In genomic region chr1:67735806-67736627, GRCh38 we compare ENCODE assay signal across 8 cellular contexts. TPM values are rescaled to one million over a fixed set of nuclear protein-coding genes. Genes with fewer than 3 reads are reported as not detected.
A peak's percentile ranks its signal among the peaks of the same experiment; 100 is the strongest.
DNase-seq lines count a peak whose midpoint lies in the region; ATAC-seq and TF ChIP-seq lines count a peak whose summit lies in the region.

No MANE protein-coding gene starts in this region.

- H3K36me3 Mint-ChIP-seq in CD8-positive, alpha-beta memory T cell: no peaks in the 10 kb centered on the region
- peaks cover 7% of the 10 kb centered on the region for H3K36me3 Mint-ChIP-seq in Caco-2 (ENCODE audit: insufficient read depth, unreplicated experiment)

- no peaks in the 10 kb centered on the region for H3K36me3 ChIP-seq in CD8-positive, alpha-beta memory T cell (ENCODE audit: insufficient read depth, low read length)
- H3K36me3 ChIP-seq in hepatocyte (replicated peaks; ENCODE audit: insufficient read depth, low read depth) (no peaks in the 10 kb centered on the region), gastrocnemius medialis (no peaks in the 10 kb centered on the region), Caco-2 (ENCODE audit: control insufficient read depth, insufficient read depth, low read length) (no peaks in the 10 kb centered on the region)

- in situ Hi-C loops in gastrocnemius medialis (cut with MboI; ENCODE audit: low sequenced_read_pairs in 4 of 4): no loop called here

- intact Hi-C loops in gastrocnemius medialis (cut with DNase I; ENCODE audit: low total_unique reads): no loop called here
- intact Hi-C loops in Caco-2 (cut with micrococcal nuclease; ENCODE audit: unreplicated experiment): no loop called here

- H3K79me2 ChIP-seq in hepatocyte: peaks cover 28% of the 10 kb centered on the region

- peaks cover 0 to 10% of the 10 kb centered on the region in 2 donors for H3K27me3 Mint-ChIP-seq in CD8-positive, alpha-beta memory T cell
- no peaks in the 10 kb centered on the region for H3K27me3 Mint-ChIP-seq in Caco-2 (ENCODE audit: insufficient read depth, unreplicated experiment)

- H2AFZ ChIP-seq in hepatocyte: no peak overlapping the region

- POLR2A ChIA-PET in CD8-positive, alpha-beta memory T cell (lab: Charles Lee): interaction anchor here (0.6 to 1.1 kb wide), 2 partner anchors 51 to 312 kb away, joined by 3 to 4 read pairs; partner anchors contain the start of gene GADD45A
- POLR2A ChIA-PET in RWPE1 (lab: Yijun Ruan, JAX; ENCODE audit: low non-redundant PET): no interaction called here
- POLR2A ChIA-PET in Caco-2 (lab: Charles Lee): no interaction called here

- peaks cover 14 to 23% (median 16%) of the 10 kb centered on the region in 3 donors for H3K4me1 Mint-ChIP-seq in CD8-positive, alpha-beta memory T cell
- H3K4me1 Mint-ChIP-seq in Caco-2 (ENCODE audit: low read depth, unreplicated experiment): peaks cover 7% of the 10 kb centered on the region

- ATAC-seq in GM19395 (IDR thresholded peaks at IDR 0.05; ENCODE audit: unreplicated experiment) (peak; percentile 95), HG03442 (IDR thresholded peaks at IDR 0.05; ENCODE audit: unreplicated experiment) (peak; percentile 92), gastrocnemius medialis (peak; percentile 81 to 86)

- no peaks in the 10 kb centered on the region for H3K27me3 ChIP-seq in CD8-positive, alpha-beta memory T cell (ENCODE audit: insufficient read depth, low read length, poor library complexity, severe bottlenecking)
- no peaks in the 10 kb centered on the region for H3K27me3 ChIP-seq in hepatocyte
- no peaks in the 10 kb centered on the region for H3K27me3 ChIP-seq in gastrocnemius medialis
- H3K27me3 ChIP-seq in Caco-2 (replicated peaks; ENCODE audit: control insufficient read depth, insufficient read depth, low read length): no peaks in the 10 kb centered on the region

- no peaks in the 10 kb centered on the region for H4K20me1 ChIP-seq in hepatocyte (ENCODE audit: insufficient read depth, poor library complexity, severe bottlenecking)

- peak overlapping the region; percentile 10 for H3K27ac ChIP-seq in CD8-positive, alpha-beta memory T cell (ENCODE audit: low read depth, low read length)
- H3K27ac ChIP-seq in RWPE1 (peak overlapping the region; percentile 95), hepatocyte (peak overlapping the region; percentile 57), gastrocnemius medialis (peak overlapping the region; percentile 32 to 64 (median 55))

- peak overlapping the region; percentile 34 for H3K4me2 ChIP-seq in hepatocyte

- H3K9me3 ChIP-seq in CD8-positive, alpha-beta memory T cell (ENCODE audit: low read length): no peaks in the 10 kb centered on the region
- H3K9me3 ChIP-seq in hepatocyte (ENCODE audit: low read depth): no peaks in the 10 kb centered on the region
- no peaks in the 10 kb centered on the region for H3K9me3 ChIP-seq in gastrocnemius medialis
- H3K9me3 ChIP-seq in Caco-2: no peaks in the 10 kb centered on the region

- TF ChIP-seq POLR2A in gastrocnemius medialis (IDR thresholded peaks at IDR 0.05): no peak

- CTCF ChIA-PET in CD8-positive, alpha-beta memory T cell (lab: Charles Lee): no interaction called here
- CTCF ChIA-PET in RWPE1 (lab: Yijun Ruan, JAX): no interaction called here
- CTCF ChIA-PET in Caco-2 (lab: Charles Lee): no interaction called here

- no TSS peak for BruUV-seq in Caco-2 (replicated peaks; lab: Mats Ljungman, UMichigan)

- 65% methylated on average over 11 of the region's 11 CpGs for WGBS in hepatocyte (ENCODE audit: low lambda C conversion rate, missing lambda C conversion rate)

- peak overlapping the region; percentile 54 for H3K4me3 ChIP-seq in CD8-positive, alpha-beta memory T cell (ENCODE audit: low read length)
- H3K4me3 ChIP-seq in hepatocyte (no peak overlapping the region), gastrocnemius medialis (peak overlapping the region in 1 of 4 donors; percentile 11), Caco-2 (ENCODE audit: low read depth, low read length) (no peak overlapping the region)

- H3K9me2 ChIP-seq in hepatocyte (replicated peaks; ENCODE audit: insufficient read depth): no peaks in the 10 kb centered on the region

- TF ChIP-seq CTCF in RWPE1 (conservative IDR thresholded peaks at IDR 0.05; ENCODE audit: low read depth) (no peak), hepatocyte (IDR thresholded peaks at IDR 0.05; ENCODE audit: poor library complexity) (no peak), gastrocnemius medialis (IDR thresholded peaks at IDR 0.05 in 4 of 5, conservative IDR thresholded peaks at IDR 0.05 in 1 of 5) (no peak), Caco-2 (IDR thresholded peaks at IDR 0.05; ENCODE audit: insufficient read depth in 1 of 2, low read depth in 1 of 2, low read length in 1 of 2, severe bottlenecking in 1 of 2, unreplicated experiment in 1 of 2) (no peak)

- peak overlapping the region; percentile 7 to 88 (median 82) for H3K27ac Mint-ChIP-seq in CD8-positive, alpha-beta memory T cell
- H3K27ac Mint-ChIP-seq in Caco-2 (ENCODE audit: unreplicated experiment): no peak overlapping the region

- no peaks in the 10 kb centered on the region for H3K9me3 Mint-ChIP-seq in CD8-positive, alpha-beta memory T cell
- no peaks in the 10 kb centered on the region for H3K9me3 Mint-ChIP-seq in Caco-2 (ENCODE audit: unreplicated experiment)

- peak in 3 of 5 donors; percentile 10 to 47 (median 17) for DNase-seq in CD8-positive, alpha-beta memory T cell
- DNase-seq in RWPE1 (ENCODE audit: low spot score): peak; percentile 76
- DNase-seq in amniotic stem cell (lab: John Stamatoyannopoulos, UW): peak; percentile 42
- peak; percentile 62 for DNase-seq in hepatocyte (ENCODE audit: low spot score)
- DNase-seq in gastrocnemius medialis: peak in 1 of 2 donors; percentile 57
- DNase-seq in Caco-2: no peak

- H3K4me3 Mint-ChIP-seq in CD8-positive, alpha-beta memory T cell: peak overlapping the region in 6 of 7 donors; percentile 68 to 87 (median 72)
- H3K4me3 Mint-ChIP-seq in Caco-2 (ENCODE audit: unreplicated experiment): no peak overlapping the region

- H3K4me1 ChIP-seq in CD8-positive, alpha-beta memory T cell (ENCODE audit: insufficient read depth, low read length): peaks cover 17% of the 10 kb centered on the region
- peaks cover 5% of the 10 kb centered on the region for H3K4me1 ChIP-seq in hepatocyte (ENCODE audit: insufficient read depth)
- H3K4me1 ChIP-seq in gastrocnemius medialis: peaks cover 25 to 28% of the 10 kb centered on the region in 2 donors
- H3K4me1 ChIP-seq in Caco-2: peaks cover 33% of the 10 kb centered on the region

RNA-seq across cellular contexts. Expression of gene GADD45A, which starts 51.0 kb away (rescaled TPM):
- 10 to 100 TPM; 35.2 to 36.2 TPM for total RNA-seq in CD8-positive, alpha-beta memory T cell
- polyA plus RNA-seq in CD8-positive, alpha-beta memory T cell: 9.8 TPM
- total RNA-seq in hepatocyte: 90.5 and 93.1 TPM in 2 replicates
- polyA plus RNA-seq in hepatocyte: 175 and 178 TPM in 2 replicates
- total RNA-seq in gastrocnemius medialis: 100 to 1,000 TPM in 3 of 4 donors, 10 to 100 TPM in 1; 80.4 to 188 (median 142) TPM
- 58.6 and 59.0 TPM in 2 replicates for total RNA-seq in Caco-2 (2022)

Comparison
In these comparisons a context has a peak if more than half of its experiments do, and no peak if none do; other contexts are left out.
1. DNase-seq: peak in CD8-positive, alpha-beta memory T cell (3 of 5), RWPE1 (single experiment), amniotic stem cell (single experiment) and hepatocyte (single experiment); none in Caco-2 (0 of 2).
2. H3K27ac ChIP-seq: peak in every context shown above with its lines; median percentile 95 in RWPE1; 57 in hepatocyte; 55 in gastrocnemius medialis; 10 in CD8-positive, alpha-beta memory T cell.
3. Peak in every context shown above with its lines, with median percentiles within 50 percentile points of each other: ATAC-seq.